Comparison of ENCODE assay signal across 13 cellular contexts in genomic region chr16:81365731-81366130, GRCh38. TPM values are rescaled to one million over a fixed set of nuclear protein-coding genes. Genes with fewer than 3 reads are reported as not detected.
A peak's percentile ranks its signal among the peaks of the same experiment; 100 is the strongest.
DNase-seq lines count a peak whose midpoint lies in the region; ATAC-seq and TF ChIP-seq lines count a peak whose summit lies in the region.
"Had no signal": no experiment of that assay in that cellular context is flagged by ENCODE, and none has a peak within 500 bp of the region (broad histone marks: within the 10 kb centered on the region; RNA-seq: fewer than 3 reads in every experiment).

No MANE protein-coding gene starts in this region.

- no peaks in the 10 kb centered on the region for H3K27me3 Mint-ChIP-seq in Calu3 (ENCODE audit: unreplicated experiment)
- no peaks in the 10 kb centered on the region for H3K27me3 Mint-ChIP-seq in activated T-helper 17 cell treated with anti-CD3 and anti-CD28 coated beads, Interleukin-2, amount 50 U/mL, for 72 hours
- H3K27me3 Mint-ChIP-seq: B cell; CD4-positive, alpha-beta T cell; CD8-positive, alpha-beta memory T cell had no signal

- H3K9ac ChIP-seq in SK-N-SH = no peak overlapping the region
- H3K9ac ChIP-seq: BLaER1 treated with 17β-estradiol and CSF1 and Interleukin-3, amounts not matched to agents 10 nM and 100 nM had no signal

- H3K79me2 ChIP-seq in SK-N-SH (ENCODE audit: insufficient read depth) = no peaks in the 10 kb centered on the region

- H3K27me3 ChIP-seq in SK-N-SH (ENCODE audit: insufficient read depth) = no peaks in the 10 kb centered on the region
- H3K27me3 ChIP-seq: BLaER1 treated with 17β-estradiol and CSF1 and Interleukin-3, amounts not matched to agents 10 nM and 100 nM had no signal

- H3K4me1 Mint-ChIP-seq in Calu3 (ENCODE audit: low read depth, unreplicated experiment) = no peaks in the 10 kb centered on the region
- peaks cover 6% of the 10 kb centered on the region for H3K4me1 Mint-ChIP-seq in activated T-helper 17 cell treated with anti-CD3 and anti-CD28 coated beads, Interleukin-2, amount 50 U/mL, for 72 hours
- H3K4me1 Mint-ChIP-seq: B cell; CD8-positive, alpha-beta memory T cell had no signal

- intact Hi-C loops in Calu3 (cut with micrococcal nuclease; ENCODE audit: unreplicated experiment) = loop anchor here (1.0 to 10.0 kb wide), 5 partner anchors 101 to 521 kb away; no protein-coding TSS in a partner anchor

- no peak overlapping the region for H3K4me3 ChIP-seq in SK-N-SH (ENCODE audit: low read depth in 2 of 2, low read length in 1 of 2)
- H3K4me3 ChIP-seq: A549; BLaER1 treated with 17β-estradiol and CSF1 and Interleukin-3, amounts not matched to agents 10 nM and 100 nM had no signal

- H3K9me3 ChIP-seq in SK-N-SH = no peaks in the 10 kb centered on the region
- H3K9me3 ChIP-seq: A549; BLaER1 treated with 17β-estradiol and CSF1 and Interleukin-3, amounts not matched to agents 10 nM and 100 nM had no signal

- no peak for TF ChIP-seq CTCF in SK-N-SH (IDR thresholded peaks at IDR 0.05)
- no peak for TF ChIP-seq CTCF in Calu3 (IDR thresholded peaks at IDR 0.05; ENCODE audit: unreplicated experiment)

- no peaks in the 10 kb centered on the region for H4K20me1 ChIP-seq in SK-N-SH (ENCODE audit: insufficient read depth)

- DNase-seq in SK-N-SH (no peak), Calu3 (no peak)
- no peak for DNase-seq in stimulated activated CD4-positive, alpha-beta T cell treated with anti-CD3 and anti-CD28 coated beads, Interleukin-15, amount 100 ng/mL, for 24 hours
- DNase-seq: CD4-positive, alpha-beta T cell had no signal

- POLR2A ChIA-PET in SK-N-SH (lab: Yijun Ruan, JAX) = interaction anchor here (0.7 kb wide), 1 partner anchor 52 kb away, joined by 3 read pairs; no protein-coding TSS in a partner anchor

- H3K27ac ChIP-seq in SK-N-SH (ENCODE audit: low read depth in 2 of 2, low read length in 1 of 2) = no peak overlapping the region
- H3K27ac ChIP-seq: 22Rv1; BLaER1 treated with 17β-estradiol and CSF1 and Interleukin-3, amounts not matched to agents 10 nM and 100 nM; C4-2B had no signal

- no TSS peak for BruUV-seq in Calu3 (replicated peaks; lab: Mats Ljungman, UMichigan)

- no peaks in the 10 kb centered on the region for H3K9me2 ChIP-seq in SK-N-SH

- peak overlapping the region; percentile 6 for H3K27ac Mint-ChIP-seq in Calu3 (ENCODE audit: unreplicated experiment)
- peak overlapping the region; percentile 42 for H3K27ac Mint-ChIP-seq in activated T-helper 17 cell treated with anti-CD3 and anti-CD28 coated beads, Interleukin-2, amount 50 U/mL, for 72 hours
- H3K27ac Mint-ChIP-seq: B cell; CD4-positive, alpha-beta T cell had no signal

- H3K4me3 Mint-ChIP-seq in Calu3 (ENCODE audit: low read depth, unreplicated experiment) = no peak overlapping the region
- no peak overlapping the region for H3K4me3 Mint-ChIP-seq in activated T-helper 17 cell treated with anti-CD3 and anti-CD28 coated beads, Interleukin-2, amount 50 U/mL, for 72 hours
- H3K4me3 Mint-ChIP-seq: B cell; CD4-positive, alpha-beta T cell; CD8-positive, alpha-beta memory T cell had no signal

- peaks cover 25 to 37% of the 10 kb centered on the region in 2 experiments for H3K36me3 ChIP-seq in SK-N-SH (replicated peaks in 1 of 2; ENCODE audit: control insufficient read depth in 1 of 2, insufficient read depth in 2 of 2, low read length in 1 of 2)

- no peaks in the 10 kb centered on the region for H3F3A ChIP-seq in SK-N-SH (replicated peaks; ENCODE audit: insufficient read depth)

- peaks cover 16% of the 10 kb centered on the region for H3K36me3 Mint-ChIP-seq in Calu3 (ENCODE audit: insufficient read depth, unreplicated experiment)
- H3K36me3 Mint-ChIP-seq in activated T-helper 17 cell treated with anti-CD3 and anti-CD28 coated beads, Interleukin-2, amount 50 U/mL, for 72 hours (ENCODE audit: low read depth) = peaks cover 98% of the 10 kb centered on the region

- ATAC-seq in SK-N-SH treated with all-trans-retinoic acid at 6 μM for 48 hours = no peak
- ATAC-seq in activated T-helper 17 cell treated with anti-CD3 and anti-CD28 coated beads, Interleukin-2, amount 50 U/mL, for 72 hours (replicated peaks) = no peak
- no peak for ATAC-seq in GM21367 (IDR thresholded peaks at IDR 0.05; ENCODE audit: unreplicated experiment)

- CTCF ChIA-PET in SK-N-SH (lab: Yijun Ruan, JAX) = interaction anchor here (0.5 to 5.1 kb wide), 29 partner anchors 9 to 715 kb away, joined by 3 to 51 read pairs (median 4); no protein-coding TSS in a partner anchor
- CTCF ChIA-PET in Calu3 (lab: Charles Lee) = interaction anchor here (0.5 to 0.9 kb wide), 3 partner anchors 283 to 390 kb away, joined by 3 read pairs; no protein-coding TSS in a partner anchor

- H3K4me1 ChIP-seq in SK-N-SH (ENCODE audit: control insufficient read depth in 1 of 2, insufficient read depth in 2 of 2, low read depth in 1 of 2, low read length in 1 of 2) = no peaks in the 10 kb centered on the region
- H3K4me1 ChIP-seq: BLaER1 treated with 17β-estradiol and CSF1 and Interleukin-3, amounts not matched to agents 10 nM and 100 nM had no signal

- 80% methylated on average over 3 of the region's 3 CpGs for WGBS in SK-N-SH (ENCODE audit: low lambda C conversion rate)

- no peak for TF ChIP-seq EP300 in SK-N-SH (IDR thresholded peaks at IDR 0.05; ENCODE audit: borderline replicate concordance in 1 of 2, low read depth in 1 of 2, low read length in 1 of 2)

- no peak overlapping the region for H3K4me2 ChIP-seq in SK-N-SH
- H3K4me2 ChIP-seq: A549; BLaER1 treated with 17β-estradiol and CSF1 and Interleukin-3, amounts not matched to agents 10 nM and 100 nM had no signal

- no peak for TF ChIP-seq RAD21 in SK-N-SH (IDR thresholded peaks at IDR 0.05; ENCODE audit: low read length)

- no peaks in the 10 kb centered on the region for H3K9me3 Mint-ChIP-seq in Calu3 (ENCODE audit: low read depth, unreplicated experiment)
- no peaks in the 10 kb centered on the region for H3K9me3 Mint-ChIP-seq in activated T-helper 17 cell treated with anti-CD3 and anti-CD28 coated beads, Interleukin-2, amount 50 U/mL, for 72 hours
- H3K9me3 Mint-ChIP-seq: CD4-positive, alpha-beta T cell; CD8-positive, alpha-beta memory T cell had no signal

- no peak overlapping the region for H2AFZ ChIP-seq in SK-N-SH (ENCODE audit: low read depth)

TF ChIP-seq in SK-N-SH treated with all-trans-retinoic acid at 6 μM for 48 hours, 23 proteins besides CTCF, POLR2A, EP300 and RAD21:
- TF ChIP-seq TOX (CRISPR knock-in tag; IDR thresholded peaks at IDR 0.05; ENCODE audit: borderline replicate concordance) (no peak), ZNF70 (CRISPR knock-in tag; IDR thresholded peaks at IDR 0.05) (peak; percentile 94)

TF ChIP-seq in SK-N-SH, 30 proteins besides CTCF, POLR2A, EP300 and RAD21 (continues in another document):
- TF ChIP-seq ZBTB33 (IDR thresholded peaks at IDR 0.05; ENCODE audit: borderline replicate concordance, low read depth) (no peak), SIN3A (IDR thresholded peaks at IDR 0.05; ENCODE audit: borderline replicate concordance, low read depth, low read length) (no peak), TAF1 (IDR thresholded peaks at IDR 0.05; ENCODE audit: borderline replicate concordance, low read depth, low read length) (no peak), TEAD4 (IDR thresholded peaks at IDR 0.05; ENCODE audit: borderline replicate concordance, insufficient read depth) (no peak), YY1 (IDR thresholded peaks at IDR 0.05; ENCODE audit: low read depth) (no peak), MXI1 (IDR thresholded peaks at IDR 0.05; ENCODE audit: low read depth, low read length) (no peak), CHD2 (IDR thresholded peaks at IDR 0.05; ENCODE audit: low read length, partially characterized antibody) (no peak), USF2 (IDR thresholded peaks at IDR 0.05; ENCODE audit: borderline replicate concordance, low read depth, low read length) (no peak), GABPA (IDR thresholded peaks at IDR 0.05; ENCODE audit: low read depth) (no peak), FOXJ3 (CRISPR knock-in tag; IDR thresholded peaks at IDR 0.05) (no peak), FOXM1 (IDR thresholded peaks at IDR 0.05; ENCODE audit: low read depth) (no peak), USF1 (IDR thresholded peaks at IDR 0.05; ENCODE audit: borderline replicate concordance, low read depth) (no peak)

RNA-seq across cellular contexts. Expression of gene GAN, which starts 51.0 kb away (rescaled TPM):
- 0.79 and 0.99 TPM in 2 replicates for polyA plus RNA-seq in SK-N-SH (2012; rRNA removed)
- polyA plus RNA-seq in SK-N-SH (2012; cell fraction: cytosol; rRNA removed) = 0.87 and 0.94 TPM in 2 replicates
- 1.2 and 1.9 TPM in 2 replicates for polyA plus RNA-seq in SK-N-SH (2012; cell fraction: nucleus; rRNA removed)
- 17.6 and 22.0 TPM in 2 replicates for total RNA-seq in Calu3 (2022)
- 10 to 100 TPM; 12.6 to 23.5 TPM for total RNA-seq in activated T-helper 17 cell treated with anti-CD3 and anti-CD28 coated beads, Interleukin-2, amount 50 U/mL, for 72 hours
